In the genomic region with DNA sequence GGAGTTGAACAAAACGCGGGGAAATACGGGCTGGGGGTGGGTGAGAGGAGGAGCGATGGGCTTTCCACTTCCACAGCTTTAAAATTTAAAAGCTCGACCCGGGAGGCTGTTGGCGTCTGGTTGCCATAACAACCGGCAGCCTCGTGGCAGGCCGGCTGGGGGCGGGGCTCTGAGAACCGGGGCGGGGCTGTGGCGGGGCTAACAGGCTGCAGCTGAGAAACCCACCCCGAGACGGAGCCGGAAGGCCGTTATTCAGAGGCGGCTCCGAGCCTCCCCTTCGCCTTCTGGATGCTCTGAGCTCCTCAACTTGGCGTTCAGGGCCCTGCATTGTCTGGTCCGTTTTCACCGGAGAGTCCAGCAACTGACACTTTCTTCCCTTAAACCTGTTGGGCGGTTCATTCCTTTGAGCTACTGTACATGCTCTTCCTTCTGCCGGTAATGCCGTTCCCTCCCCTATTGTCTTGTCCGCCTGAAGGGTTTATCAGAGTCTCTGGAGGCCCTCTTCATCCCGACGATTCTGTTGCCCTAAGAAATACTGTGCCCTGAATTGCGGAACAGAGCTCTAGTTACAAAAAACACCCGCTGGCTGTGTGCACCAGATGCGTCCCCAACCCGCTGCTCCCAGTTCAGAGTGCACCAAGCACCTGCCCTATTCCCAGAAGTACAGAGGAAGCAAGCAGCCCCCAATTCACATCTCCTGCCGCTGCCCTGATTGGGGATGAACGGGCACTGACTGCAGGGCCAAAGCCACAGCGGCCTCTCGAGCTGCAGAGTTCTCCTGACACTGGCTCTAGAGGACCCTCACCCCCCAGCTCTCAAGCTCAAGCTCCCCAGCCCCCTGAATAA, we compare ENCODE assay signal across 8 cellular contexts. TPM values are rescaled to one million over a fixed set of nuclear protein-coding genes. Genes with fewer than 3 reads are reported as not detected.
DNase-seq lines count a peak whose midpoint lies in the region; ATAC-seq and TF ChIP-seq lines count a peak whose summit lies in the region.

No MANE protein-coding gene starts in this region.

- POLR2A ChIA-PET in AG04449 (lab: Yijun Ruan, JAX) = interaction anchor here (0.8 to 2.1 kb wide), 9 partner anchors 8 to 119 kb away, joined by 3 to 15 read pairs (median 6); a partner anchor contains a TSS

- DNase-seq in AG04449 (ENCODE audit: low read depth, low spot score) = no peak
- DNase-seq in NCI-H2196 treated with DMSO at 0.1 percent for 48 hours (lab: John Stamatoyannopoulos, UW; ENCODE audit: unreplicated experiment) = peak; percentile 71
- DNase-seq in activated CD4-positive, CD25-positive, alpha-beta regulatory T cell treated with anti-CD3 and anti-CD28 coated beads, Interleukin-2, amount 50 U/mL, for 72 hours = peak; percentile 90
- DNase-seq in cerebellum (ENCODE audit: low spot score) = peak; percentile 84
- peak; percentile 78 for DNase-seq in kidney tubule cell (ENCODE audit: low spot score)
- peak; percentile 82 to 93 for DNase-seq in stimulated activated CD4-positive, alpha-beta T cell treated with anti-CD3 and anti-CD28 coated beads, Interleukin-15, amount 100 ng/mL, for 48 hours (ENCODE audit: low read depth in 2 of 2)

- CTCF ChIA-PET in AG04449 (lab: Yijun Ruan, JAX) = interaction anchor here (0.9 to 2.4 kb wide), 7 partner anchors 9 to 223 kb away, joined by 3 to 8 read pairs (median 3); a partner anchor contains a TSS

- no peak for TF ChIP-seq CTCF in AG04449 (IDR thresholded peaks at IDR 0.05; ENCODE audit: insufficient read depth, low read length, missing control alignments)

- ATAC-seq in GM18858 (IDR thresholded peaks at IDR 0.05; ENCODE audit: unreplicated experiment) = peak; percentile 37
- ATAC-seq in HG03060 (IDR thresholded peaks at IDR 0.05; ENCODE audit: low read depth, unreplicated experiment) = peak; percentile 30

- peak overlapping the region; percentile 97 for H3K4me3 ChIP-seq in AG04449 (ENCODE audit: low read depth, low read length)

RNA-seq across cellular contexts. Expression of a gene that starts 0.6 kb away (rescaled TPM):
- 1.5 TPM for total RNA-seq in cerebellum

RNA-seq across cellular contexts. Expression of a gene that starts 0.9 kb away (rescaled TPM):
- 29.1 TPM for total RNA-seq in cerebellum

RNA-seq across cellular contexts. Expression of a gene that starts 32.0 kb away (rescaled TPM):
- 11.1 TPM for total RNA-seq in cerebellum

RNA-seq across cellular contexts. Expression of a gene that starts 41.6 kb away (rescaled TPM):
- total RNA-seq in cerebellum = 24.0 TPM

RNA-seq across cellular contexts. Expression of a gene that starts 53.2 kb away (rescaled TPM):
- total RNA-seq in cerebellum = not detected
